Comparison of ENCODE assay signal across 10 cellular contexts in genomic region chr2:28868611-28869010, GRCh38. TPM values are rescaled to one million over a fixed set of nuclear protein-coding genes. Genes with fewer than 3 reads are reported as not detected.
DNase-seq lines count a peak whose midpoint lies in the region; ATAC-seq, FAIRE-seq and TF ChIP-seq lines count a peak whose summit lies in the region.
"Had no signal": no experiment of that assay in that cellular context is flagged by ENCODE, and none has a peak within 500 bp of the region (broad histone marks: within the 10 kb centered on the region; RNA-seq: fewer than 3 reads in every experiment).

No MANE protein-coding gene starts in this region.

- no peak for TF ChIP-seq CTCF in HepG2 (CRISPR knock-in tag; IDR thresholded peaks at IDR 0.05)
- no peak for TF ChIP-seq CTCF in right lobe of liver (IDR thresholded peaks at IDR 0.05)
- TF ChIP-seq CTCF in lower lobe of right lung (IDR thresholded peaks at IDR 0.05) = no peak

- H3K9ac ChIP-seq in HepG2 (ENCODE audit: insufficient read depth, low read depth, low read length) = peak overlapping the region; percentile 84

- H3K4me1 Mint-ChIP-seq in activated naive CD8-positive, alpha-beta T cell treated with anti-CD3 and anti-CD28 coated beads, Interleukin-2, amount 10 ng/mL, durations not matched to agents 7 days and 5 days = peaks cover 27% of the 10 kb centered on the region

- no peaks in the 10 kb centered on the region for H3K9me3 Mint-ChIP-seq in activated naive CD8-positive, alpha-beta T cell treated with anti-CD3 and anti-CD28 coated beads, Interleukin-2, amount 10 ng/mL, durations not matched to agents 7 days and 5 days

- WGBS in HepG2 (ENCODE audit: low lambda C conversion rate) = 44% methylated on average over 12 of the region's 12 CpGs
- WGBS in right lobe of liver (ENCODE audit: insufficient coverage, low coverage, low lambda C conversion rate, missing lambda C conversion rate) = 77% methylated on average over 7 of the region's 12 CpGs

- H2AFZ ChIP-seq in HepG2 (ENCODE audit: low read length) = no peak overlapping the region

- intact Hi-C loops in HepG2 (cut with micrococcal nuclease; ENCODE audit: unreplicated experiment) (no loop called here), right lobe of liver (cut with DNase I) (no loop called here), lower lobe of right lung (cut with DNase I) (no loop called here)

- in situ Hi-C loops in HepG2 (cut with HindIII; ENCODE audit: extremely low pct_ligation_motif_present, low pct_unique_long_range_greater_than_20kb) = no loop called here

- BruUV-seq in HepG2 (replicated peaks; lab: Mats Ljungman, UMichigan) = no TSS peak

- H3K36me3 Mint-ChIP-seq in activated naive CD8-positive, alpha-beta T cell treated with anti-CD3 and anti-CD28 coated beads, Interleukin-2, amount 10 ng/mL, durations not matched to agents 7 days and 5 days = peaks cover 3% of the 10 kb centered on the region

- H3K79me2 ChIP-seq in HepG2 (ENCODE audit: insufficient read depth, low read length) = peaks cover 37% of the 10 kb centered on the region

- H3K27ac Mint-ChIP-seq in activated naive CD8-positive, alpha-beta T cell treated with anti-CD3 and anti-CD28 coated beads, Interleukin-2, amount 10 ng/mL, durations not matched to agents 7 days and 5 days = no peak overlapping the region

- peaks cover 4% of the 10 kb centered on the region for H3K27me3 Mint-ChIP-seq in activated naive CD8-positive, alpha-beta T cell treated with anti-CD3 and anti-CD28 coated beads, Interleukin-2, amount 10 ng/mL, durations not matched to agents 7 days and 5 days

- H3K27ac ChIP-seq in HepG2 (ENCODE audit: extremely low read length, insufficient read depth, low read length) (no peak overlapping the region), right lobe of liver (no peak overlapping the region), lower lobe of right lung (no peak overlapping the region)

- TF ChIP-seq POLR2A in HepG2 (IDR thresholded peaks at IDR 0.05; ENCODE audit: insufficient read depth in 1 of 2, low read depth in 2 of 2, low read length in 2 of 2) (no peak), right lobe of liver (IDR thresholded peaks at IDR 0.05) (no peak)

- H3K36me3 ChIP-seq in HepG2 (replicated peaks in 1 of 2; ENCODE audit: control insufficient read depth in 1 of 2, insufficient read depth in 2 of 2, low read length in 2 of 2) (peaks cover 4 to 20% of the 10 kb centered on the region in 2 experiments; a peak in 3 of 5 replicates), right lobe of liver (no peaks in the 10 kb centered on the region), lower lobe of right lung (peaks cover 9% of the 10 kb centered on the region)

- no peak for TF ChIP-seq EP300 in HepG2 (IDR thresholded peaks at IDR 0.05; ENCODE audit: low read depth in 2 of 2, low read length in 2 of 2)
- no peak for TF ChIP-seq EP300 in HepG2 (CRISPR knock-in tag; IDR thresholded peaks at IDR 0.05; ENCODE audit: borderline replicate concordance)

- peak overlapping the region; percentile 70 for H3K4me3 Mint-ChIP-seq in activated naive CD8-positive, alpha-beta T cell treated with anti-CD3 and anti-CD28 coated beads, Interleukin-2, amount 10 ng/mL, durations not matched to agents 7 days and 5 days

- no peak for TF ChIP-seq RAD21 in HepG2 (CRISPR knock-in tag; IDR thresholded peaks at IDR 0.05)

- ATAC-seq in HepG2 (no peak), right lobe of liver (no peak), lower lobe of right lung (no peak), GM21360 (IDR thresholded peaks at IDR 0.05; ENCODE audit: unreplicated experiment) (no peak)
- no peak for ATAC-seq in activated naive CD8-positive, alpha-beta T cell treated with anti-CD3 and anti-CD28 coated beads, Interleukin-2, amount 10 ng/mL, durations not matched to agents 7 days and 5 days (ENCODE audit: low read depth)

- no peak for FAIRE-seq in HepG2 (lab: Jason Lieb, UNC)

- H3K27me3 ChIP-seq in HepG2 (ENCODE audit: control insufficient read depth in 1 of 2, insufficient read depth in 2 of 2, low read length in 2 of 2) = no peaks in the 10 kb centered on the region; a peak in 1 of 5 replicates
- H3K27me3 ChIP-seq in right lobe of liver = no peaks in the 10 kb centered on the region
- H3K27me3 ChIP-seq in lower lobe of right lung (ENCODE audit: low read depth) = no peaks in the 10 kb centered on the region

- peak overlapping the region; percentile 82 for H3K4me2 ChIP-seq in HepG2 (ENCODE audit: low read depth, low read length)

- CTCF ChIA-PET in HepG2 (lab: Yijun Ruan, JAX; ENCODE audit: low intra/inter-chr PET ratio, low total read pairs) = no interaction called here

- peak overlapping the region; percentile 88 to 98 (median 92) for H3K4me3 ChIP-seq in HepG2 (replicated peaks in 1 of 3; ENCODE audit: insufficient read depth in 1 of 3, low read depth in 2 of 3, low read length in 3 of 3)
- H3K4me3 ChIP-seq in right lobe of liver = no peak overlapping the region
- H3K4me3 ChIP-seq in lower lobe of right lung = peak overlapping the region; percentile 99

- DNase-seq in HepG2 (ENCODE audit: low spot score) (no peak), right lobe of liver (no peak), lower lobe of right lung (no peak), DMS79 (lab: John Stamatoyannopoulos, UW) (no peak), kidney tubule cell (ENCODE audit: low spot score) (no peak)
- DNase-seq in activated naive CD8-positive, alpha-beta T cell treated with anti-CD3 and anti-CD28 coated beads, Interleukin-2, amount 10 ng/mL, durations not matched to agents 7 days and 5 days = no peak
- DNase-seq in stimulated activated CD4-positive, alpha-beta T cell treated with anti-CD3 and anti-CD28 coated beads, Interleukin-4, amount 100 ng/mL, for 1 hour = no peak
- DNase-seq: HCEC 1CT, NCI-H2107 had no signal

- POLR2A ChIA-PET in HepG2 (lab: Yijun Ruan, JAX) = interaction anchor here (2.8 kb wide), 1 partner anchor 27 kb away, joined by 52 read pairs; the partner anchor contains the start of gene WDR43
- POLR2A ChIA-PET in activated naive CD8-positive, alpha-beta T cell treated with anti-CD3 and anti-CD28 coated beads, Interleukin-2, amount 10 ng/mL, durations not matched to agents 7 days and 5 days (lab: Charles Lee) = interaction anchor here (1.2 to 4.3 kb wide), 2 partner anchors 25 to 246 kb away, joined by 3 to 73 read pairs; partner anchors contain the start of gene WDR43

- H3K4me1 ChIP-seq in HepG2 (ENCODE audit: insufficient read depth, low read length) (peaks cover 49% of the 10 kb centered on the region), right lobe of liver (peaks cover 0 to 23% (median 9%) of the 10 kb centered on the region in 4 donors), lower lobe of right lung (peaks cover 29% of the 10 kb centered on the region)

- H3K9me3 ChIP-seq in HepG2 (ENCODE audit: low read length) (no peaks in the 10 kb centered on the region), right lobe of liver (no peaks in the 10 kb centered on the region), lower lobe of right lung (no peaks in the 10 kb centered on the region)

- H4K20me1 ChIP-seq in HepG2 (ENCODE audit: insufficient read depth, low read length) = no peaks in the 10 kb centered on the region

RNA-seq across cellular contexts. Expression of gene TRMT61B, which starts 1.5 kb away (rescaled TPM):
- total RNA-seq in HepG2 (2016; rRNA removed; fragmentation: Illumina TruSeq; extraction: Trizol) = 23.5 and 29.7 TPM in 2 replicates
- 14.6 and 25.8 TPM in 2 replicates for total RNA-seq in HepG2 (2016; cell fraction: cytosol; rRNA removed; fragmentation: Illumina TruSeq; extraction: Trizol; ENCODE audit: low read depth)
- 19.8 and 37.3 TPM in 2 replicates for total RNA-seq in HepG2 (2016; cell fraction: insoluble cytoplasmic fraction; rRNA removed; fragmentation: Illumina TruSeq; extraction: Trizol)
- total RNA-seq in HepG2 (2016; cell fraction: membrane; rRNA removed; fragmentation: Illumina TruSeq; extraction: Trizol) = 11.6 and 17.0 TPM in 2 replicates
- 18.5 and 19.2 TPM in 2 replicates for total RNA-seq in HepG2 (2016; cell fraction: nucleus; rRNA removed; fragmentation: Illumina TruSeq; extraction: Trizol)
- polyA plus RNA-seq in HepG2 (2011; rRNA removed) = 15.3 and 19.7 TPM in 2 replicates
- 8.7 and 11.6 TPM in 2 replicates for polyA plus RNA-seq in HepG2 (2011; cell fraction: cytosol; rRNA removed)
- polyA plus RNA-seq in HepG2 (2011; cell fraction: nucleus; rRNA removed) = 13.3 and 14.3 TPM in 2 replicates
- polyA plus RNA-seq in HepG2 (2012) = 18.4 and 19.0 TPM in 2 replicates
- 3.4 and 3.7 TPM in 2 replicates for polyA plus RNA-seq in HepG2 (2016; cell fraction: cytosol; fragmentation: Illumina TruSeq; extraction: Trizol; ENCODE audit: low read depth)
- polyA plus RNA-seq in HepG2 (2016; cell fraction: insoluble cytoplasmic fraction; fragmentation: Illumina TruSeq; extraction: Trizol; ENCODE audit: low read depth) = 36.4 and 36.6 TPM in 2 replicates
- polyA plus RNA-seq in HepG2 (2016; cell fraction: membrane; fragmentation: Illumina TruSeq; extraction: Trizol; ENCODE audit: low read depth) = 7.8 and 8.1 TPM in 2 replicates
- 38.0 and 40.7 TPM in 2 replicates for polyA plus RNA-seq in HepG2 (2016; cell fraction: nucleus; fragmentation: Illumina TruSeq; extraction: Trizol; ENCODE audit: insufficient read depth, low read depth)
- 8.9 and 10.3 TPM in 2 replicates for polyA minus RNA-seq in HepG2 (2011; rRNA and poly(A)+ RNA removed; ENCODE audit: low replicate concordance)
- polyA minus RNA-seq in HepG2 (2011; cell fraction: cytosol; rRNA and poly(A)+ RNA removed) = 8.7 and 13.5 TPM in 2 replicates
- polyA minus RNA-seq in HepG2 (2011; cell fraction: nucleus; rRNA and poly(A)+ RNA removed) = 20.9 and 25.7 TPM in 2 replicates
- total RNA-seq in right lobe of liver = 1 to 10 TPM; 6.4 to 9.5 (median 7.6) TPM
- total RNA-seq in activated naive CD8-positive, alpha-beta T cell treated with anti-CD3 and anti-CD28 coated beads, Interleukin-2, amount 10 ng/mL, durations not matched to agents 7 days and 5 days = 10 to 100 TPM; 15.1 to 16.0 TPM
- total RNA-seq in lower lobe of right lung = 13.0 TPM

RNA-seq across cellular contexts. Expression of gene WDR43, which starts 25.9 kb away (rescaled TPM):
- 167 and 253 TPM in 2 replicates for total RNA-seq in HepG2 (2016; rRNA removed; fragmentation: Illumina TruSeq; extraction: Trizol)
- total RNA-seq in HepG2 (2016; cell fraction: cytosol; rRNA removed; fragmentation: Illumina TruSeq; extraction: Trizol; ENCODE audit: low read depth) = 59.9 and 79.6 TPM in 2 replicates
- total RNA-seq in HepG2 (2016; cell fraction: insoluble cytoplasmic fraction; rRNA removed; fragmentation: Illumina TruSeq; extraction: Trizol) = 172 and 225 TPM in 2 replicates
- 56.9 and 74.1 TPM in 2 replicates for total RNA-seq in HepG2 (2016; cell fraction: membrane; rRNA removed; fragmentation: Illumina TruSeq; extraction: Trizol)
- 121 and 138 TPM in 2 replicates for total RNA-seq in HepG2 (2016; cell fraction: nucleus; rRNA removed; fragmentation: Illumina TruSeq; extraction: Trizol)
- 88.9 and 121 TPM in 2 replicates for polyA plus RNA-seq in HepG2 (2011; rRNA removed)
- polyA plus RNA-seq in HepG2 (2011; cell fraction: cytosol; rRNA removed) = 39.8 and 64.9 TPM in 2 replicates
- 67.2 and 70.8 TPM in 2 replicates for polyA plus RNA-seq in HepG2 (2011; cell fraction: nucleus; rRNA removed)
- 60.3 and 80.3 TPM in 2 replicates for polyA plus RNA-seq in HepG2 (2012)
- 9.5 and 10.8 TPM in 2 replicates for polyA plus RNA-seq in HepG2 (2016; cell fraction: cytosol; fragmentation: Illumina TruSeq; extraction: Trizol; ENCODE audit: low read depth)
- 143 and 154 TPM in 2 replicates for polyA plus RNA-seq in HepG2 (2016; cell fraction: insoluble cytoplasmic fraction; fragmentation: Illumina TruSeq; extraction: Trizol; ENCODE audit: low read depth)
- polyA plus RNA-seq in HepG2 (2016; cell fraction: membrane; fragmentation: Illumina TruSeq; extraction: Trizol; ENCODE audit: low read depth) = 17.2 and 23.0 TPM in 2 replicates
- 126 and 131 TPM in 2 replicates for polyA plus RNA-seq in HepG2 (2016; cell fraction: nucleus; fragmentation: Illumina TruSeq; extraction: Trizol; ENCODE audit: insufficient read depth, low read depth)
- polyA minus RNA-seq in HepG2 (2011; rRNA and poly(A)+ RNA removed; ENCODE audit: low replicate concordance) = 88.1 and 150 TPM in 2 replicates
- 100 and 113 TPM in 2 replicates for polyA minus RNA-seq in HepG2 (2011; cell fraction: cytosol; rRNA and poly(A)+ RNA removed)
- polyA minus RNA-seq in HepG2 (2011; cell fraction: nucleus; rRNA and poly(A)+ RNA removed) = 160 and 248 TPM in 2 replicates
- 10 to 100 TPM; 17.9 to 23.8 (median 22.5) TPM for total RNA-seq in right lobe of liver
- 10 to 100 TPM; 50.3 to 54.3 TPM for total RNA-seq in activated naive CD8-positive, alpha-beta T cell treated with anti-CD3 and anti-CD28 coated beads, Interleukin-2, amount 10 ng/mL, durations not matched to agents 7 days and 5 days
- 27.9 TPM for total RNA-seq in lower lobe of right lung

RNA-seq across cellular contexts. Expression of gene SPDYA, which starts 58.0 kb away (rescaled TPM):
- 0.17 and 0.75 TPM in 2 replicates for total RNA-seq in HepG2 (2016; rRNA removed; fragmentation: Illumina TruSeq; extraction: Trizol)
- 0.20 TPM in 1 of 2 replicates, not detected in the other for total RNA-seq in HepG2 (2016; cell fraction: cytosol; rRNA removed; fragmentation: Illumina TruSeq; extraction: Trizol; ENCODE audit: low read depth)
- 0.89 TPM in 1 of 2 replicates, not detected in the other for total RNA-seq in HepG2 (2016; cell fraction: insoluble cytoplasmic fraction; rRNA removed; fragmentation: Illumina TruSeq; extraction: Trizol)
- total RNA-seq in HepG2 (2016; cell fraction: membrane; rRNA removed; fragmentation: Illumina TruSeq; extraction: Trizol) = 0.38 and 1.0 TPM in 2 replicates
- total RNA-seq in HepG2 (2016; cell fraction: nucleus; rRNA removed; fragmentation: Illumina TruSeq; extraction: Trizol) = 1.3 and 1.6 TPM in 2 replicates
- polyA plus RNA-seq in HepG2 (2011; rRNA removed) = 0.08 and 0.32 TPM in 2 replicates
- not detected in 2 replicates for polyA plus RNA-seq in HepG2 (2011; cell fraction: cytosol; rRNA removed)
- polyA plus RNA-seq in HepG2 (2011; cell fraction: nucleus; rRNA removed) = 0.11 and 0.17 TPM in 2 replicates
- polyA plus RNA-seq in HepG2 (2012) = 0.89 and 2.8 TPM in 2 replicates
- not detected in 2 replicates for polyA plus RNA-seq in HepG2 (2016; cell fraction: cytosol; fragmentation: Illumina TruSeq; extraction: Trizol; ENCODE audit: low read depth)
- polyA plus RNA-seq in HepG2 (2016; cell fraction: insoluble cytoplasmic fraction; fragmentation: Illumina TruSeq; extraction: Trizol; ENCODE audit: low read depth) = not detected in 2 replicates
- polyA plus RNA-seq in HepG2 (2016; cell fraction: membrane; fragmentation: Illumina TruSeq; extraction: Trizol; ENCODE audit: low read depth) = not detected in 2 replicates
- 0.77 and 0.91 TPM in 2 replicates for polyA plus RNA-seq in HepG2 (2016; cell fraction: nucleus; fragmentation: Illumina TruSeq; extraction: Trizol; ENCODE audit: insufficient read depth, low read depth)
- polyA minus RNA-seq in HepG2 (2011; rRNA and poly(A)+ RNA removed; ENCODE audit: low replicate concordance) = 0.26 and 1.1 TPM in 2 replicates
- not detected in 2 replicates for polyA minus RNA-seq in HepG2 (2011; cell fraction: cytosol; rRNA and poly(A)+ RNA removed)
- polyA minus RNA-seq in HepG2 (2011; cell fraction: nucleus; rRNA and poly(A)+ RNA removed) = 7.1 TPM in 2 replicates
- under 1 TPM in 5 of 6 experiments, not detected in 1; 0.15 to 0.55 (median 0.42) TPM for total RNA-seq in right lobe of liver
- 1 to 10 TPM; 1.4 to 1.9 TPM for total RNA-seq in activated naive CD8-positive, alpha-beta T cell treated with anti-CD3 and anti-CD28 coated beads, Interleukin-2, amount 10 ng/mL, durations not matched to agents 7 days and 5 days
- 1.9 TPM for total RNA-seq in lower lobe of right lung

Comparison
In these comparisons a context has a peak if more than half of its experiments do, and no peak if none do; other contexts are left out.
1. H3K4me3 ChIP-seq: peak in HepG2 (3 of 3) and lower lobe of right lung (single experiment); none in right lobe of liver (0 of 3).